ENCODE assay signal across 1 cellular context in the genomic region with DNA sequence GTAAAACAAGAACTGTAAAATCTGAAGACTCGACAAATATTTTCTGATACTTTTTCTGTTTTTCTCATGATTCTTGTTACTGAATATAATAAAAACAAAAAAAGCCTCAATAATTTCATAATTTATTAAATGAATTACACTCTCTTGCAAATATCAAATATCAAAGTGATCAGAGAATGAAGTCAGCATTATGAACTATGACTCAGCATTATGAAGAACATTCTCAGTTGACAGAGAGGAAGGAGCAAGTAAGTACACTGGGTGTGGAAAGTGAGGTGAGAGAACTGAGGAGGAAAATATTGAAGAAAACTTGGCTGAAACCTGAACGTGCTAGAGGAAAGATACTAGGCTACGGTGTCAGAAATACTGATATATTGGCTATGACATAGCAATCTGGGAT.
TF ChIP-seq lines count a peak whose summit lies in the region.

No MANE protein-coding gene starts in this region.

TF ChIP-seq in HCT116, 20 proteins besides CTCF, POLR2A, EP300 and RAD21 (continued from another document):
- TF ChIP-seq, protein P1, sequence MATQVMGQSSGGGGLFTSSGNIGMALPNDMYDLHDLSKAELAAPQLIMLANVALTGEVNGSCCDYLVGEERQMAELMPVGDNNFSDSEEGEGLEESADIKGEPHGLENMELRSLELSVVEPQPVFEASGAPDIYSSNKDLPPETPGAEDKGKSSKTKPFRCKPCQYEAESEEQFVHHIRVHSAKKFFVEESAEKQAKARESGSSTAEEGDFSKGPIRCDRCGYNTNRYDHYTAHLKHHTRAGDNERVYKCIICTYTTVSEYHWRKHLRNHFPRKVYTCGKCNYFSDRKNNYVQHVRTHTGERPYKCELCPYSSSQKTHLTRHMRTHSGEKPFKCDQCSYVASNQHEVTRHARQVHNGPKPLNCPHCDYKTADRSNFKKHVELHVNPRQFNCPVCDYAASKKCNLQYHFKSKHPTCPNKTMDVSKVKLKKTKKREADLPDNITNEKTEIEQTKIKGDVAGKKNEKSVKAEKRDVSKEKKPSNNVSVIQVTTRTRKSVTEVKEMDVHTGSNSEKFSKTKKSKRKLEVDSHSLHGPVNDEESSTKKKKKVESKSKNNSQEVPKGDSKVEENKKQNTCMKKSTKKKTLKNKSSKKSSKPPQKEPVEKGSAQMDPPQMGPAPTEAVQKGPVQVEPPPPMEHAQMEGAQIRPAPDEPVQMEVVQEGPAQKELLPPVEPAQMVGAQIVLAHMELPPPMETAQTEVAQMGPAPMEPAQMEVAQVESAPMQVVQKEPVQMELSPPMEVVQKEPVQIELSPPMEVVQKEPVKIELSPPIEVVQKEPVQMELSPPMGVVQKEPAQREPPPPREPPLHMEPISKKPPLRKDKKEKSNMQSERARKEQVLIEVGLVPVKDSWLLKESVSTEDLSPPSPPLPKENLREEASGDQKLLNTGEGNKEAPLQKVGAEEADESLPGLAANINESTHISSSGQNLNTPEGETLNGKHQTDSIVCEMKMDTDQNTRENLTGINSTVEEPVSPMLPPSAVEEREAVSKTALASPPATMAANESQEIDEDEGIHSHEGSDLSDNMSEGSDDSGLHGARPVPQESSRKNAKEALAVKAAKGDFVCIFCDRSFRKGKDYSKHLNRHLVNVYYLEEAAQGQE (IDR thresholded peaks at IDR 0.05; ENCODE audit: low read depth) = no peak
